2 cellular contexts compared by ENCODE assay signal in genomic region chr22:20542055-20542454, GRCh38.
TF ChIP-seq lines count a peak whose summit lies in the region.

No MANE protein-coding gene starts in this region.

TF ChIP-seq in K562, 482 proteins besides CTCF, POLR2A, EP300 and RAD21 (continues in another document):
- TF ChIP-seq ZNF274 (IDR thresholded peaks at IDR 0.05; ENCODE audit: borderline replicate concordance, low read depth, low read length): no peak
- TF ChIP-seq ZNF140 (CRISPR knock-in tag; IDR thresholded peaks at IDR 0.05): 0 out of 2 replicates have a peak, but pooled peaks have one; percentile 58
- no peak for TF ChIP-seq SLC30A9 (CRISPR knock-in tag; IDR thresholded peaks at IDR 0.05)
- TF ChIP-seq PRMT5 (CRISPR knock-in tag; IDR thresholded peaks at IDR 0.05): no peak
- no peak for TF ChIP-seq ZNF445 (CRISPR knock-in tag; IDR thresholded peaks at IDR 0.05; ENCODE audit: low read depth)
- no peak for TF ChIP-seq ATF7 (IDR thresholded peaks at IDR 0.05)
- no peak for TF ChIP-seq ZNF263 (CRISPR knock-in tag; IDR thresholded peaks at IDR 0.05; ENCODE audit: borderline replicate concordance)
- no peak for TF ChIP-seq NR2C2 (CRISPR knock-in tag; IDR thresholded peaks at IDR 0.05)
- no peak for TF ChIP-seq NR2C2 (tag; IDR thresholded peaks at IDR 0.05)
- no peak for TF ChIP-seq ZBTB8A (IDR thresholded peaks at IDR 0.05; ENCODE audit: partially characterized antibody)
- TF ChIP-seq JUND (IDR thresholded peaks at IDR 0.05; ENCODE audit: borderline replicate concordance, low read depth, low read length): no peak
- no peak for TF ChIP-seq JUND (tag; IDR thresholded peaks at IDR 0.05; ENCODE audit: borderline replicate concordance, low read depth, low read length)
- 0 out of 2 replicates have a peak, but pooled peaks have one; percentile 13 for TF ChIP-seq ZNF507 (tag; conservative IDR thresholded peaks at IDR 0.05)
- no peak for TF ChIP-seq HDAC2 (IDR thresholded peaks at IDR 0.05)
- no peak for TF ChIP-seq KLF1 (tag; IDR thresholded peaks at IDR 0.05)
- no peak for TF ChIP-seq ZBTB1 (CRISPR knock-in tag; IDR thresholded peaks at IDR 0.05; ENCODE audit: borderline replicate concordance, low read depth)
- no peak for TF ChIP-seq POLR2AphosphoS2 (IDR thresholded peaks at IDR 0.05; ENCODE audit: low read length)
- TF ChIP-seq ZNF696 (CRISPR knock-in tag; conservative IDR thresholded peaks at IDR 0.05): 0 out of 2 replicates have a peak, but pooled peaks have one; percentile 19
- TF ChIP-seq ZBTB17 (CRISPR knock-in tag; IDR thresholded peaks at IDR 0.05): no peak
- no peak for TF ChIP-seq ID3 (CRISPR knock-in tag; IDR thresholded peaks at IDR 0.05)
- no peak for TF ChIP-seq ID3 (tag; IDR thresholded peaks at IDR 0.05)
- no peak for TF ChIP-seq ZSCAN29 (IDR thresholded peaks at IDR 0.05)
- peak; percentile 64; the same call in 1 of the 2 replicates for TF ChIP-seq PPARD (CRISPR knock-in tag; IDR thresholded peaks at IDR 0.05)
- TF ChIP-seq DNMT1 (IDR thresholded peaks at IDR 0.05): no peak
- TF ChIP-seq MLX (CRISPR knock-in tag; conservative IDR thresholded peaks at IDR 0.05): 0 out of 4 replicates have a peak, but pooled peaks of 1 of the 2 experiments have one; percentile 41
- TF ChIP-seq CBX8 (IDR thresholded peaks at IDR 0.05; ENCODE audit: borderline replicate concordance, extremely low read depth, low read depth, low read length, poor library complexity, severe bottlenecking): no peak
- no peak for TF ChIP-seq ZMIZ1 (IDR thresholded peaks at IDR 0.05; ENCODE audit: low read depth in 2 of 2, low read length in 2 of 2)
- TF ChIP-seq CSDE1 (IDR thresholded peaks at IDR 0.05): no peak
- TF ChIP-seq BRF2 (IDR thresholded peaks at IDR 0.05; ENCODE audit: borderline replicate concordance, insufficient read depth, insufficient read length): no peak
- no peak for TF ChIP-seq SFPQ (IDR thresholded peaks at IDR 0.05; ENCODE audit: low read depth, low read length)

TF ChIP-seq in SK-N-SH, 30 proteins besides CTCF, POLR2A, EP300 and RAD21:
- no peak for TF ChIP-seq MXI1 (IDR thresholded peaks at IDR 0.05; ENCODE audit: low read depth, low read length)
- TF ChIP-seq JUND (IDR thresholded peaks at IDR 0.05): no peak
- TF ChIP-seq USF2 (IDR thresholded peaks at IDR 0.05; ENCODE audit: borderline replicate concordance, low read depth, low read length): no peak
- TF ChIP-seq SIN3A (IDR thresholded peaks at IDR 0.05; ENCODE audit: borderline replicate concordance, low read depth, low read length): no peak
- TF ChIP-seq TEAD4 (IDR thresholded peaks at IDR 0.05; ENCODE audit: borderline replicate concordance, insufficient read depth): no peak
- TF ChIP-seq TCF12 (IDR thresholded peaks at IDR 0.05): no peak
- no peak for TF ChIP-seq FOXJ3 (CRISPR knock-in tag; IDR thresholded peaks at IDR 0.05)
TF ChIP-seq in SK-N-SH: peak in this region for 0.
